11 cellular contexts compared by ENCODE assay signal in genomic region chr14:72801381-72801812, GRCh38.
A peak's percentile ranks its signal among the peaks of the same experiment; 100 is the strongest.
DNase-seq lines count a peak whose midpoint lies in the region; ATAC-seq lines count a peak whose summit lies in the region.
"Had no signal": no experiment of that assay in that cellular context is flagged by ENCODE, and none has a peak within 500 bp of the region (broad histone marks: within the 10 kb centered on the region; RNA-seq: fewer than 3 reads in every experiment).

No MANE protein-coding gene starts in this region.

- CTCF ChIA-PET in activated CD8-positive, alpha-beta memory T cell treated with anti-CD3 and anti-CD28 coated beads, Interleukin-2, amount 10 ng/mL, durations not matched to agents 7 days and 5 days (lab: Charles Lee), result interaction anchor here (1.3 kb wide), 1 partner anchor 103 kb away, joined by 3 read pairs; no protein-coding TSS in a partner anchor
- CTCF ChIA-PET in activated CD4-positive, alpha-beta memory T cell treated with anti-CD3 and anti-CD28 coated beads for 36 hours (lab: Charles Lee), result no interaction called here

- H3K27ac Mint-ChIP-seq in activated CD8-positive, alpha-beta memory T cell treated with anti-CD3 and anti-CD28 coated beads, Interleukin-2, amount 10 ng/mL, durations not matched to agents 7 days and 5 days, result no peak overlapping the region
- H3K27ac Mint-ChIP-seq in activated CD4-positive, alpha-beta memory T cell treated with anti-CD3 and anti-CD28 coated beads for 36 hours, result peak overlapping the region; percentile 55

- no peak overlapping the region for H3K4me3 Mint-ChIP-seq in activated CD8-positive, alpha-beta memory T cell treated with anti-CD3 and anti-CD28 coated beads, Interleukin-2, amount 10 ng/mL, durations not matched to agents 7 days and 5 days
- no peak overlapping the region for H3K4me3 Mint-ChIP-seq in activated CD4-positive, alpha-beta memory T cell treated with anti-CD3 and anti-CD28 coated beads for 36 hours

- POLR2A ChIA-PET in activated CD4-positive, alpha-beta memory T cell treated with anti-CD3 and anti-CD28 coated beads for 36 hours (lab: Charles Lee), result no interaction called here

- DNase-seq in activated CD8-positive, alpha-beta memory T cell treated with anti-CD3 and anti-CD28 coated beads, Interleukin-2, amount 10 ng/mL, durations not matched to agents 7 days and 5 days, result no peak
- DNase-seq in activated CD8-positive, alpha-beta memory T cell treated with anti-CD3 and anti-CD28 coated beads, Interleukin-2, amount 50 U/mL, for 48 hours, result no peak
- peak; percentile 21 for DNase-seq in activated CD4-positive, alpha-beta memory T cell treated with anti-CD3 and anti-CD28 coated beads for 36 hours
- DNase-seq in fibroblast of peridontal ligament (ENCODE audit: extremely low read depth) (peak; percentile 79), smooth muscle cell of the brain vasculature (ENCODE audit: low read depth, low spot score) (peak; percentile 84), COLO829 (ENCODE audit: low spot score) (no peak), occipital lobe (lab: John Stamatoyannopoulos, UW) (no peak), NCI-H2171 (lab: John Stamatoyannopoulos, UW) (no peak)
- DNase-seq: AML-193, cortex of kidney, NCI-H1930 had no signal

- H3K27me3 Mint-ChIP-seq in activated CD8-positive, alpha-beta memory T cell treated with anti-CD3 and anti-CD28 coated beads, Interleukin-2, amount 10 ng/mL, durations not matched to agents 7 days and 5 days, result peaks cover 2% of the 10 kb centered on the region
- H3K27me3 Mint-ChIP-seq in activated CD4-positive, alpha-beta memory T cell treated with anti-CD3 and anti-CD28 coated beads for 36 hours, result no peaks in the 10 kb centered on the region

- intact Hi-C loops in activated CD4-positive, alpha-beta memory T cell treated with anti-CD3 and anti-CD28 coated beads for 36 hours (cut with micrococcal nuclease), result no loop called here

- H3K4me1 Mint-ChIP-seq in activated CD8-positive, alpha-beta memory T cell treated with anti-CD3 and anti-CD28 coated beads, Interleukin-2, amount 10 ng/mL, durations not matched to agents 7 days and 5 days, result peaks cover 11% of the 10 kb centered on the region
- H3K4me1 Mint-ChIP-seq in activated CD4-positive, alpha-beta memory T cell treated with anti-CD3 and anti-CD28 coated beads for 36 hours (ENCODE audit: low read depth), result peaks cover 8% of the 10 kb centered on the region

- H3K36me3 Mint-ChIP-seq in activated CD8-positive, alpha-beta memory T cell treated with anti-CD3 and anti-CD28 coated beads, Interleukin-2, amount 10 ng/mL, durations not matched to agents 7 days and 5 days, result peaks cover 3% of the 10 kb centered on the region
- H3K36me3 Mint-ChIP-seq in activated CD4-positive, alpha-beta memory T cell treated with anti-CD3 and anti-CD28 coated beads for 36 hours, result no peaks in the 10 kb centered on the region

- ATAC-seq in activated CD8-positive, alpha-beta memory T cell treated with anti-CD3 and anti-CD28 coated beads, Interleukin-2, amount 10 ng/mL, durations not matched to agents 7 days and 5 days, result peak; percentile 67

- no peaks in the 10 kb centered on the region for H3K9me3 Mint-ChIP-seq in activated CD8-positive, alpha-beta memory T cell treated with anti-CD3 and anti-CD28 coated beads, Interleukin-2, amount 10 ng/mL, durations not matched to agents 7 days and 5 days (ENCODE audit: low read depth)
- H3K9me3 Mint-ChIP-seq in activated CD4-positive, alpha-beta memory T cell treated with anti-CD3 and anti-CD28 coated beads for 36 hours, result no peaks in the 10 kb centered on the region

Comparison
In these comparisons a context has a peak if more than half of its experiments do, and no peak if none do; other contexts are left out.
1. DNase-seq: peak in activated CD4-positive, alpha-beta memory T cell treated with anti-CD3 and anti-CD28 coated beads for 36 hours (single experiment), fibroblast of peridontal ligament (single experiment) and smooth muscle cell of the brain vasculature (single experiment); none in activated CD8-positive, alpha-beta memory T cell treated with anti-CD3 and anti-CD28 coated beads, Interleukin-2, amount 10 ng/mL, durations not matched to agents 7 days and 5 days (single experiment), activated CD8-positive, alpha-beta memory T cell treated with anti-CD3 and anti-CD28 coated beads, Interleukin-2, amount 50 U/mL, for 48 hours (single experiment), COLO829 (single experiment), occipital lobe (single experiment) and NCI-H2171 (single experiment).